Comparison of ENCODE assay signal across 30 cellular contexts in the genomic region with DNA sequence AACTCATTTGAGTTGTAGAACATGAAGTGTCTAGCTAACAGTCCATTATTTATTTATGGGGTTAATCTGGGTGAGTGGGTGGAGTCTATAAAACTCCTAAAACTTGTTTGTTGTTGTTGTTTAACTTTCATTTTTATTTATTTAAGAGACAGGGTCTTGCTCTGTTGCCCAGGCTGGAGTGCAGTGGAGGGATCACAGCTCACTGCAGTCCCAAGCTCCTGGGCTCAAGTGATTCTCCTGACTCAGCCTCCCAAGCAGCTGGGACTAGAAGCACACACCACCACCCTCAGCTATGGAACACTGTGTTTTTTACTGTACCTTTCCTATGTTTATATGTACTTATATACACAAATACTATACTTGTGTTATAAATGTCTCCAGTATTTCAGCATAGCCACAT.
"Had no signal": no experiment of that assay in that cellular context is flagged by ENCODE, and none has a peak within 500 bp of the region (broad histone marks: within the 10 kb centered on the region; RNA-seq: fewer than 3 reads in every experiment).

No MANE protein-coding gene starts in this region.

- ATAC-seq: activated CD8-positive, alpha-beta T cell treated with anti-CD3 and anti-CD28 coated beads for 36 hours; activated T-cell treated with anti-CD3 and anti-CD28 coated beads, Interleukin-2, amount 50 U/mL, for 72 hours; activated T-helper 17 cell treated with anti-CD3 and anti-CD28 coated beads, Interleukin-2, amount 50 U/mL, for 72 hours; Panc1 had no signal

- H3K36me3 ChIP-seq: colonic mucosa, SJCRH30 had no signal

- H3K27ac ChIP-seq: adrenal gland, colonic mucosa, SJCRH30, SK-N-MC had no signal

- FAIRE-seq: bronchial epithelial cell, TTC549 had no signal

- H3K9me3 ChIP-seq: adrenal gland, colonic mucosa, SJCRH30 had no signal

- DNase-seq: activated CD4-positive, alpha-beta T cell treated with anti-CD3 and anti-CD28 coated beads, Interleukin-2, amount 10 ng/mL, durations not matched to agents 24 days and 14 days; activated CD4-positive, alpha-beta T cell treated with anti-CD3 and anti-CD28 coated beads, Interleukin-2, amount 50 U/mL, for 4 hours; activated CD8-positive, alpha-beta T cell treated with anti-CD3 and anti-CD28 coated beads for 36 hours; activated effector memory CD4-positive, alpha-beta T cell treated with anti-CD3 and anti-CD28 coated beads, Interleukin-2, amount 50 U/mL, for 16 hours; activated naive CD4-positive, alpha-beta T cell; activated naive CD4-positive, alpha-beta T cell treated with anti-CD3 and anti-CD28 coated beads, Interleukin-2, amount 50 U/mL, for 16 hours; activated T-cell treated with anti-CD3 and anti-CD28 coated beads, Interleukin-2, amount 50 U/mL, for 1 hour; activated T-cell treated with anti-CD3 and anti-CD28 coated beads, Interleukin-2, amount 50 U/mL, for 72 hours; adrenal gland; anterior cingulate cortex; caudate nucleus; cerebellar nuclear complex; colonic mucosa; NCI-H1105; NCI-H146; NCI-H187; NCI-H2029 treated with DMSO at 0.1 percent for 48 hours; NCI-H2107; NCI-H2171; NCI-H446; NCI-H510A treated with DMSO at 0.1 percent for 48 hours; NCI-H526 treated with DMSO at 0.1 percent for 48 hours; NCI-H774; SHP77; SJCRH30 had no signal

- H3K4me1 ChIP-seq: colonic mucosa, SJCRH30 had no signal

- H3K4me3 ChIP-seq: adrenal gland, colonic mucosa, SJCRH30, SK-N-MC had no signal

- H3K27me3 ChIP-seq: adrenal gland, colonic mucosa, SJCRH30 had no signal
